12 cellular contexts compared by ENCODE assay signal in the genomic region with DNA sequence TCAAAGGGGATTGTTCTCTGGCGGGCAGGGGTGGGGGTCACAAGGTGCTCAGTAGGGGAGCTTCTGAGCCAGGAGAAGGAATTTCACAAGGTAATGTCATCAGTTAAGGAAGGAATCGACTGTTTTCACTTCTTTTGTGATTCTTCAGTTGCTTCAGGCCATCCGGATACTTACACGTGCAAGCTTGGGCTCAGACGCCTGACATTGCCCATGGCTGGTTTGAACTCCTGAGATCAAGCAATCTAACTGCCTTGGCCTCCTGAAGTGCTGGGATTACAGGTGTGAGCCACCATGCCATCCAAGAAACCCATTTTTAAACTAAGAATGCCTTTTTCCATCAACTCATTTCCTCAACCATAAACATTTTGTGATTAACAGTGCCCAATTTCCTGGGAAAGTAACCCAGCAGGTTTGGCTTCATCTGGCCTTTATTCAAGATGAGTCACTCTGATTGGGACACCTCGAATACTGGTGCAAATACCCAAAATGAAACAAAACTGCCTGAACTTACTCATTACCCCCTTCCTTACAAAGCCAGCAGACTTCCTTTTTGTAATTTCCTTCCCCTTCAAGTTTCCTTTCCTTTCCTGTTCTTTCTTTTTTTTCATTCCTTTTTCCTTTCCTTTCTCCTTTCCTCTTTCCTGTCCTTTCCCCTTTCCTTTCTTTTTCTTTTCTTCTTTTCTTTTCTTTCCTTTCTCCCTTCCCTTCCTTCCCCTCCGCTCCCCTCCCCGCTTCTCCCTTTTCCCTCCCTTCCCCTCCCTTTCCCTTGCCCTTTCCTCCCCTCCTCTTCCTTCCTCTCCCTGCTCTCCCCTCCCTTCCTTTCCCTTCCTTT. TPM values are rescaled to one million over a fixed set of nuclear protein-coding genes. Genes with fewer than 3 reads are reported as not detected.
DNase-seq lines count a peak whose midpoint lies in the region; ATAC-seq and TF ChIP-seq lines count a peak whose summit lies in the region.
"Had no signal": no experiment of that assay in that cellular context is flagged by ENCODE, and none has a peak within 500 bp of the region (broad histone marks: within the 10 kb centered on the region; RNA-seq: fewer than 3 reads in every experiment).

No MANE protein-coding gene starts in this region.

- no peaks in the 10 kb centered on the region for H3K27me3 Mint-ChIP-seq in activated B cell treated with CpG ODN at 0.5 μM for 24 hours
- no peaks in the 10 kb centered on the region for H3K27me3 Mint-ChIP-seq in CD4-positive, alpha-beta T cell

- ATAC-seq in activated B cell treated with CpG ODN at 0.5 μM for 24 hours (ENCODE audit: low read depth) (no peak), HG03457 (IDR thresholded peaks at IDR 0.05; ENCODE audit: unreplicated experiment) (no peak)
- ATAC-seq in CD4-positive, alpha-beta T cell (ENCODE audit: poor library complexity): no peak

- H3K4me3 Mint-ChIP-seq in activated B cell treated with CpG ODN at 0.5 μM for 24 hours: no peak overlapping the region
- H3K4me3 Mint-ChIP-seq in CD4-positive, alpha-beta T cell: no peak overlapping the region

- in situ Hi-C loops in G401 (cut with HindIII; ENCODE audit: low sequenced_read_pairs): no loop called here

- TF ChIP-seq CTCF in activated B cell treated with CpG ODN at 0.5 μM for 24 hours (IDR thresholded peaks at IDR 0.05) (no peak), fibroblast of villous mesenchyme (IDR thresholded peaks at IDR 0.05; ENCODE audit: insufficient read depth, low read depth, low read length) (no peak)
- TF ChIP-seq CTCF in CD4-positive, alpha-beta T cell (IDR thresholded peaks at IDR 0.05): no peak

- no peaks in the 10 kb centered on the region for H3K9me3 Mint-ChIP-seq in activated B cell treated with CpG ODN at 0.5 μM for 24 hours
- no peaks in the 10 kb centered on the region for H3K9me3 Mint-ChIP-seq in CD4-positive, alpha-beta T cell

- CTCF ChIA-PET in activated B cell treated with CpG ODN at 0.5 μM for 24 hours (lab: Charles Lee): no interaction called here
- CTCF ChIA-PET in CD4-positive, alpha-beta T cell (lab: Charles Lee): no interaction called here

- POLR2A ChIA-PET in activated B cell treated with CpG ODN at 0.5 μM for 24 hours (lab: Charles Lee): interaction anchor here (1.6 kb wide), 1 partner anchor 25 kb away, joined by 3 read pairs; no protein-coding TSS in a partner anchor
- POLR2A ChIA-PET in CD4-positive, alpha-beta T cell (lab: Charles Lee): interaction anchor here (1.1 kb wide), 1 partner anchor 26 kb away, joined by 3 read pairs; the partner anchor contains the start of gene PNP

- intact Hi-C loops in activated B cell treated with CpG ODN at 0.5 μM for 24 hours (cut with micrococcal nuclease): loop anchor here (5.0 kb wide), 1 partner anchor 37 kb away; no protein-coding TSS in a partner anchor
- intact Hi-C loops in CD4-positive, alpha-beta T cell (cut with DNase I, micrococcal nuclease): no loop called here

- no peak overlapping the region for H3K27ac ChIP-seq in CD4-positive, alpha-beta T cell (ENCODE audit: low read depth, low read length)
- H3K27ac ChIP-seq: adrenal gland had no signal

- no peaks in the 10 kb centered on the region for H3K9me3 ChIP-seq in CD4-positive, alpha-beta T cell (ENCODE audit: control insufficient read depth, low read length)
- H3K9me3 ChIP-seq: adrenal gland had no signal

- no peak overlapping the region for H3K4me3 ChIP-seq in fibroblast of villous mesenchyme (ENCODE audit: low read depth, low read length)
- H3K4me3 ChIP-seq: adrenal gland had no signal

- H3K36me3 Mint-ChIP-seq in activated B cell treated with CpG ODN at 0.5 μM for 24 hours (ENCODE audit: low read depth): no peaks in the 10 kb centered on the region
- H3K36me3 Mint-ChIP-seq in CD4-positive, alpha-beta T cell (ENCODE audit: low read depth): no peaks in the 10 kb centered on the region

- peaks cover 71% of the 10 kb centered on the region for H3K4me1 Mint-ChIP-seq in activated B cell treated with CpG ODN at 0.5 μM for 24 hours
- H3K4me1 Mint-ChIP-seq in CD4-positive, alpha-beta T cell (ENCODE audit: low read depth): peaks cover 49% of the 10 kb centered on the region

- no peaks in the 10 kb centered on the region for H3K27me3 ChIP-seq in CD4-positive, alpha-beta T cell (ENCODE audit: control insufficient read depth, insufficient read depth, low read length)
- H3K27me3 ChIP-seq: adrenal gland had no signal

- peak overlapping the region; percentile 18 for H3K27ac Mint-ChIP-seq in activated B cell treated with CpG ODN at 0.5 μM for 24 hours
- H3K27ac Mint-ChIP-seq in CD4-positive, alpha-beta T cell: no peak overlapping the region

- DNase-seq in AG08396 (ENCODE audit: low spot score) (peak; percentile 32), HCEC 1CT (peak; percentile 63), activated B cell treated with CpG ODN at 0.5 μM for 24 hours (no peak), fibroblast of villous mesenchyme (ENCODE audit: low read depth) (peak; percentile 31), G401 (ENCODE audit: low spot score) (no peak), NCI-H526 (lab: John Stamatoyannopoulos, UW) (no peak)
- no peak for DNase-seq in CD4-positive, alpha-beta T cell
- DNase-seq: COR-L47, kidney glomerular epithelial cell, OCI-M1 had no signal

RNA-seq across cellular contexts. Expression of gene RNASE10, which starts 10.2 kb away (rescaled TPM):
- 0.32 and 0.73 TPM in 2 replicates for total RNA-seq in activated B cell treated with CpG ODN at 0.5 μM for 24 hours
- not detected in 2 replicates for total RNA-seq in fibroblast of villous mesenchyme
- not detected in 2 replicates for total RNA-seq in G401 (2014; rRNA removed; shearing (Covaris generic))
- total RNA-seq in CD4-positive, alpha-beta T cell: not detected

RNA-seq across cellular contexts. Expression of gene PNP, which starts 25.9 kb away (rescaled TPM):
- total RNA-seq in activated B cell treated with CpG ODN at 0.5 μM for 24 hours (87.2 and 88.0 TPM in 2 replicates), fibroblast of villous mesenchyme (22.2 and 32.4 TPM in 2 replicates)
- 131 and 135 TPM in 2 replicates for total RNA-seq in G401 (2014; rRNA removed; shearing (Covaris generic))
- total RNA-seq in CD4-positive, alpha-beta T cell: 10 to 100 TPM; 73.6 to 77.2 TPM

RNA-seq across cellular contexts. Expression of gene PIP4P1, which starts 33.9 kb away (rescaled TPM):
- 84.8 and 87.3 TPM in 2 replicates for total RNA-seq in activated B cell treated with CpG ODN at 0.5 μM for 24 hours
- total RNA-seq in fibroblast of villous mesenchyme: 20.7 and 35.4 TPM in 2 replicates
- total RNA-seq in G401 (2014; rRNA removed; shearing (Covaris generic)): 37.8 and 40.4 TPM in 2 replicates
- 100 to 1,000 TPM in 1 of 2 experiments, 10 to 100 TPM in 1; 83.9 to 107 TPM for total RNA-seq in CD4-positive, alpha-beta T cell

RNA-seq across cellular contexts. Expression of gene APEX1, which starts 40.1 kb away (rescaled TPM):
- total RNA-seq in activated B cell treated with CpG ODN at 0.5 μM for 24 hours (215 and 231 TPM in 2 replicates), fibroblast of villous mesenchyme (29.0 and 34.1 TPM in 2 replicates)
- total RNA-seq in G401 (2014; rRNA removed; shearing (Covaris generic)): 234 and 289 TPM in 2 replicates
- total RNA-seq in CD4-positive, alpha-beta T cell: 100 to 1,000 TPM; 125 to 127 TPM

RNA-seq across cellular contexts. Expression of gene OSGEP, which starts 40.5 kb away (rescaled TPM):
- total RNA-seq in activated B cell treated with CpG ODN at 0.5 μM for 24 hours: 98.3 and 112 TPM in 2 replicates
- total RNA-seq in fibroblast of villous mesenchyme: 36.3 and 41.2 TPM in 2 replicates
- total RNA-seq in G401 (2014; rRNA removed; shearing (Covaris generic)): 46.3 and 60.7 TPM in 2 replicates
- 10 to 100 TPM; 49.2 to 52.9 TPM for total RNA-seq in CD4-positive, alpha-beta T cell

Comparison
In these comparisons a context has a peak if more than half of its experiments do, and no peak if none do; other contexts are left out.
1. DNase-seq: peak in AG08396 (single experiment), HCEC 1CT (single experiment) and fibroblast of villous mesenchyme (single experiment); none in activated B cell treated with CpG ODN at 0.5 μM for 24 hours (single experiment), G401 (single experiment), CD4-positive, alpha-beta T cell (0 of 10) and NCI-H526 (0 of 2).